ENCODE assay signal across 8 cellular contexts in the genomic region with DNA sequence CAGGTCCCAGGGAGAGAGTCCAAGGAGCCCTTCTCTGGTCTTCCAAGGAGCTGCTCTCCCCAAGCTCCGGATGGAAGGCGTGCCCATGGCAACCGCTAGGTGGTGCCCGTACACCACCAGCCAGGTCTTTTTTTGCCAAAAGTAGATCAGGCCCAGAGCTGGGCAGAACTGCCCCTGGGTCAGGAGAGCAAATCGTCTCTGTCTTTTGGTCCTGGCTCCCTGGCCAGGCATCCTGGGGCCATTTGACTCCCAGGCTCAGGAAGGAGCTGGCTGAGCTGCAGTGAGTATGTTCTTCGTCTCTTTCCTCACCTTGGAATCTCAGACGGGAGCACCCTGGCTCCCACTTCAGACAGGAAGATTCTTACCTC. TPM values are rescaled to one million over a fixed set of nuclear protein-coding genes. Genes with fewer than 3 reads are reported as not detected.
DNase-seq lines count a peak whose midpoint lies in the region; ATAC-seq and TF ChIP-seq lines count a peak whose summit lies in the region.

No MANE protein-coding gene starts in this region.

- H3K36me3 ChIP-seq in MG63 (no peaks in the 10 kb centered on the region), SU-DHL-6 (ENCODE audit: low read length) (no peaks in the 10 kb centered on the region), upper lobe of left lung (no peaks in the 10 kb centered on the region)

- no peak for TF ChIP-seq EP300 in upper lobe of left lung (IDR thresholded peaks at IDR 0.05)

- intact Hi-C loops in head of caudate nucleus (cut with DNase I) (loop anchor here (2.0 kb wide), 1 partner anchor 47 kb away; no protein-coding TSS in a partner anchor), posterior cingulate gyrus (cut with DNase I) (loop anchor here (1.0 to 5.0 kb wide), 2 partner anchors 46 to 123 kb away; partner anchors contain the start of gene NECTIN2)

- no peaks in the 10 kb centered on the region for H3K79me2 ChIP-seq in SU-DHL-6 (ENCODE audit: insufficient read depth, low read length)

- no peaks in the 10 kb centered on the region for H3K9me3 ChIP-seq in MG63
- no peaks in the 10 kb centered on the region for H3K9me3 ChIP-seq in SU-DHL-6 (ENCODE audit: insufficient read depth, low read length)
- no peaks in the 10 kb centered on the region for H3K9me3 ChIP-seq in upper lobe of left lung

- peaks cover 48 to 60% (median 57%) of the 10 kb centered on the region in 4 donors for H3K4me1 ChIP-seq in upper lobe of left lung

- H3K4me3 ChIP-seq in MG63 (no peak overlapping the region), SU-DHL-6 (ENCODE audit: insufficient read depth, low read length, poor library complexity, severe bottlenecking) (no peak overlapping the region), upper lobe of left lung (no peak overlapping the region)

- H2AFZ ChIP-seq in SU-DHL-6 (ENCODE audit: low read depth, low read length, severe bottlenecking) = no peak overlapping the region

- H3K9me2 ChIP-seq in SU-DHL-6 (replicated peaks; ENCODE audit: insufficient read depth, low read length) = no peaks in the 10 kb centered on the region

- peak overlapping the region in 1 of 2 donors; percentile 43 for H3K27ac Mint-ChIP-seq in activated naive CD4-positive, alpha-beta T cell treated with anti-CD3 and anti-CD28 coated beads, Interleukin-2, amount 50 U/mL, for 72 hours

- TF ChIP-seq POLR2A in upper lobe of left lung (IDR thresholded peaks at IDR 0.05) = no peak

- no peaks in the 10 kb centered on the region for H3K27me3 ChIP-seq in MG63
- no peaks in the 10 kb centered on the region for H3K27me3 ChIP-seq in SU-DHL-6 (ENCODE audit: low read length)
- no peaks in the 10 kb centered on the region for H3K27me3 ChIP-seq in upper lobe of left lung

- H3K9ac ChIP-seq in SU-DHL-6 (ENCODE audit: low read length) = no peak overlapping the region

- TF ChIP-seq CTCF in SU-DHL-6 (IDR thresholded peaks at IDR 0.05; ENCODE audit: insufficient read depth, low read length, poor library complexity, severe bottlenecking) (peak; percentile 93), upper lobe of left lung (IDR thresholded peaks at IDR 0.05) (peak; percentile 95 to 98 (median 96))

- ATAC-seq in GM19043 (IDR thresholded peaks at IDR 0.05; ENCODE audit: low read depth, unreplicated experiment) = peak; percentile 49
- ATAC-seq in activated naive CD4-positive, alpha-beta T cell treated with anti-CD3 and anti-CD28 coated beads, Interleukin-2, amount 50 U/mL, for 72 hours = peak; percentile 90 to 96
- ATAC-seq in upper lobe of left lung (ENCODE audit: low FRiP score in 2 of 2) = peak; percentile 94 to 95

- H3F3A ChIP-seq in SU-DHL-6 (ENCODE audit: insufficient read depth) = no peaks in the 10 kb centered on the region

- H3K9me3 Mint-ChIP-seq in activated naive CD4-positive, alpha-beta T cell treated with anti-CD3 and anti-CD28 coated beads, Interleukin-2, amount 50 U/mL, for 72 hours = no peaks in the 10 kb centered on the region

- 17 to 19% methylated on average over 4 to 7 of the region's 7 CpGs for WGBS in upper lobe of left lung, 2 donors

- H3K27ac ChIP-seq in SU-DHL-6 (ENCODE audit: low read depth, low read length) (no peak overlapping the region), upper lobe of left lung (peak overlapping the region; percentile 25 to 77 (median 68))

- no peak overlapping the region for H3K4me2 ChIP-seq in SU-DHL-6 (ENCODE audit: low read depth, low read length, poor library complexity, severe bottlenecking)

- DNase-seq in AML-193 (lab: John Stamatoyannopoulos, UW) (peak; percentile 60 to 76), MG63 (peak; percentile 84), head of caudate nucleus (peak; percentile 55 to 88 (median 75)), posterior cingulate gyrus (peak; percentile 55 to 97 (median 78)), upper lobe of left lung (peak; percentile 87 to 89)
- peak; percentile 82 to 84 for DNase-seq in activated naive CD4-positive, alpha-beta T cell treated with anti-CD3 and anti-CD28 coated beads, Interleukin-2, amount 50 U/mL, for 72 hours (ENCODE audit: low spot score in 2 of 2)

- no peaks in the 10 kb centered on the region for H3K36me3 Mint-ChIP-seq in activated naive CD4-positive, alpha-beta T cell treated with anti-CD3 and anti-CD28 coated beads, Interleukin-2, amount 50 U/mL, for 72 hours

- H4K20me1 ChIP-seq in SU-DHL-6 (ENCODE audit: low read depth, low read length) = no peaks in the 10 kb centered on the region

RNA-seq across cellular contexts. Expression of gene BCL3, which starts 24.6 kb away (rescaled TPM):
- total RNA-seq in MG63 (2014; rRNA removed; shearing (Covaris generic); ENCODE audit: low replicate concordance) = 2.2 and 3.6 TPM in 2 replicates
- 100 to 1,000 TPM in 1 of 2 donors, 10 to 100 TPM in 1; 83.8 to 124 TPM for total RNA-seq in activated naive CD4-positive, alpha-beta T cell treated with anti-CD3 and anti-CD28 coated beads, Interleukin-2, amount 50 U/mL, for 72 hours
- total RNA-seq in upper lobe of left lung = 100 to 1,000 TPM in 2 of 6 donors, 10 to 100 TPM in 4; 31.1 to 114 (median 71.6) TPM

RNA-seq across cellular contexts. Expression of gene CEACAM16, which starts 25.0 kb away (rescaled TPM):
- 0.92 TPM in 1 of 2 replicates, not detected in the other for total RNA-seq in MG63 (2014; rRNA removed; shearing (Covaris generic); ENCODE audit: low replicate concordance)
- not detected for total RNA-seq in activated naive CD4-positive, alpha-beta T cell treated with anti-CD3 and anti-CD28 coated beads, Interleukin-2, amount 50 U/mL, for 72 hours
- total RNA-seq in upper lobe of left lung = not detected

RNA-seq across cellular contexts. Expression of gene CEACAM19, which starts 52.7 kb away (rescaled TPM):
- 0.47 and 0.69 TPM in 2 replicates for total RNA-seq in MG63 (2014; rRNA removed; shearing (Covaris generic); ENCODE audit: low replicate concordance)
- 1 to 10 TPM; 2.2 to 2.5 TPM for total RNA-seq in activated naive CD4-positive, alpha-beta T cell treated with anti-CD3 and anti-CD28 coated beads, Interleukin-2, amount 50 U/mL, for 72 hours
- 10 to 100 TPM in 2 of 6 donors, 1 to 10 TPM in 4; 2.8 to 13.6 (median 7.2) TPM for total RNA-seq in upper lobe of left lung

RNA-seq across cellular contexts. Expression of gene CBLC, which starts 53.8 kb away (rescaled TPM):
- total RNA-seq in MG63 (2014; rRNA removed; shearing (Covaris generic); ENCODE audit: low replicate concordance) = not detected in 2 replicates
- not detected for total RNA-seq in activated naive CD4-positive, alpha-beta T cell treated with anti-CD3 and anti-CD28 coated beads, Interleukin-2, amount 50 U/mL, for 72 hours
- 10 to 100 TPM in 1 of 6 donors, 1 to 10 TPM in 5; 2.9 to 10.5 (median 4.5) TPM for total RNA-seq in upper lobe of left lung
